10 cellular contexts compared by ENCODE assay signal in genomic region chr22:42645341-42645937, GRCh38. TPM values are rescaled to one million over a fixed set of nuclear protein-coding genes. Genes with fewer than 3 reads are reported as not detected.
DNase-seq lines count a peak whose midpoint lies in the region; ATAC-seq and TF ChIP-seq lines count a peak whose summit lies in the region.
"Had no signal": no experiment of that assay in that cellular context is flagged by ENCODE, and none has a peak within 500 bp of the region (broad histone marks: within the 10 kb centered on the region; RNA-seq: fewer than 3 reads in every experiment).

No MANE protein-coding gene starts in this region.

- in situ Hi-C loops in GM23248 (cut with MboI), result no loop called here

- no peaks in the 10 kb centered on the region for H3K27me3 Mint-ChIP-seq in MCF 10A (ENCODE audit: insufficient read depth, unreplicated experiment)

- peak overlapping the region; percentile 38 for H3K4me3 Mint-ChIP-seq in MCF 10A (ENCODE audit: unreplicated experiment)

- BruUV-seq in MCF 10A (replicated peaks; lab: Mats Ljungman, UMichigan), result no TSS peak

- peak overlapping the region; percentile 57 for H3K4me2 ChIP-seq in GM23248 (ENCODE audit: unreplicated experiment)

- peaks cover 37% of the 10 kb centered on the region for H3K4me1 ChIP-seq in GM23248 (ENCODE audit: insufficient read depth)
- peaks cover 60 to 91% (median 78%) of the 10 kb centered on the region in 6 donors for H3K4me1 ChIP-seq in spleen

- H3K27ac ChIP-seq in GM23248 (peak overlapping the region; percentile 94), layer of hippocampus (ENCODE audit: low read depth, low read length) (peak overlapping the region; percentile 84), spleen (peak overlapping the region; percentile 23 to 81 (median 68))

- H3F3A ChIP-seq in GM23248 (ENCODE audit: insufficient read depth), result peaks cover 7% of the 10 kb centered on the region; the same call in 1 of the 2 replicates

- peaks cover 92% of the 10 kb centered on the region for H3K79me2 ChIP-seq in GM23248 (ENCODE audit: insufficient read depth)

- H2AFZ ChIP-seq in GM23248, result no peak overlapping the region

- ATAC-seq in stimulated activated naive CD8-positive, alpha-beta T cell treated with anti-CD3 and anti-CD28 coated beads, Interleukin-15, Interleukin-2, amounts not matched to agents 100 U/mL and 50 U/mL, for 24 hours, result no peak
- ATAC-seq in GM21447 (IDR thresholded peaks at IDR 0.05; ENCODE audit: unreplicated experiment), result no peak

- H3K4me1 Mint-ChIP-seq in MCF 10A (ENCODE audit: insufficient read depth, unreplicated experiment), result peaks cover 29% of the 10 kb centered on the region

- TF ChIP-seq POLR2A in spleen (IDR thresholded peaks at IDR 0.05), result no peak

- whole genome bisulfite sequencing in GM23248 (ENCODE audit: low coverage in 1 of 2, low lambda C conversion rate in 2 of 2, missing lambda C conversion rate in 2 of 2), 2 experiments, result 15 to 21% methylated on average over 17 to 19 of the region's 19 CpGs
- whole genome bisulfite sequencing in spleen, 5 donors, result 59 to 80% (median 69%) methylated on average over 16 to 19 of the region's 19 CpGs

- DNase-seq in GM23248 (peak; percentile 77), MCF 10A (ENCODE audit: unreplicated experiment) (no peak), spleen (no peak), NCI-H774 (lab: John Stamatoyannopoulos, UW) (no peak), HK-2 (ENCODE audit: unreplicated experiment) (no peak)
- no peak for DNase-seq in stimulated activated naive CD8-positive, alpha-beta T cell treated with anti-CD3 and anti-CD28 coated beads, Interleukin-15, Interleukin-2, amounts not matched to agents 100 U/mL and 50 U/mL, for 24 hours
- DNase-seq: stimulated activated CD4-positive, alpha-beta T cell treated with anti-CD3 and anti-CD28 coated beads, Interleukin-15, amount 100 ng/mL, for 24 hours had no signal

- H3K9me3 ChIP-seq in GM23248 (ENCODE audit: low read depth) (no peaks in the 10 kb centered on the region), spleen (no peaks in the 10 kb centered on the region)

- CTCF ChIA-PET in MCF 10A (lab: Yijun Ruan, JAX), result interaction anchor here (0.6 kb wide), 1 partner anchor 173 kb away, joined by 5 read pairs; no protein-coding TSS in a partner anchor

- no peaks in the 10 kb centered on the region for H3K9me2 ChIP-seq in GM23248 (ENCODE audit: insufficient read depth)

- peaks cover 6% of the 10 kb centered on the region for H3K36me3 Mint-ChIP-seq in MCF 10A (ENCODE audit: insufficient read depth, unreplicated experiment)

- H3K9ac ChIP-seq in GM23248, result peak overlapping the region; percentile 99

- peak overlapping the region; percentile 81 for H3K27ac Mint-ChIP-seq in MCF 10A (ENCODE audit: low read depth, unreplicated experiment)

- intact Hi-C loops in MCF 10A (cut with micrococcal nuclease), result no loop called here
- intact Hi-C loops in spleen (cut with DNase I; ENCODE audit: low total_unique reads), result no loop called here

- TF ChIP-seq CTCF in MCF 10A (IDR thresholded peaks at IDR 0.05; ENCODE audit: unreplicated experiment), result no peak
- TF ChIP-seq CTCF in spleen (IDR thresholded peaks at IDR 0.05 in 8 of 11, conservative IDR thresholded peaks at IDR 0.05 in 3 of 11), result no peak

- H3K36me3 ChIP-seq in GM23248 (ENCODE audit: low read depth), result no peaks in the 10 kb centered on the region
- peaks cover 0 to 13% (median 0%) of the 10 kb centered on the region in 6 donors for H3K36me3 ChIP-seq in spleen

- H4K20me1 ChIP-seq in GM23248 (ENCODE audit: insufficient read depth), result no peaks in the 10 kb centered on the region

- H3K27me3 ChIP-seq in GM23248 (replicated peaks; ENCODE audit: insufficient read depth), result no peaks in the 10 kb centered on the region
- H3K27me3 ChIP-seq in layer of hippocampus (ENCODE audit: control insufficient read depth, insufficient read depth, low read length), result no peaks in the 10 kb centered on the region
- no peaks in the 10 kb centered on the region for H3K27me3 ChIP-seq in spleen (replicated peaks in 1 of 7)

- POLR2A ChIA-PET in MCF 10A (lab: Yijun Ruan, JAX), result no interaction called here

- H3K9me3 Mint-ChIP-seq in MCF 10A (ENCODE audit: unreplicated experiment), result no peaks in the 10 kb centered on the region

- H3K4me3 ChIP-seq in GM23248 (peak overlapping the region; percentile 51), spleen (peak overlapping the region in 3 of 8 donors; percentile 10 to 39 (median 20))

RNA-seq across cellular contexts. Expression of gene CYB5R3, which starts 3.8 kb away (rescaled TPM):
- 314 and 378 TPM in 2 replicates for total RNA-seq in GM23248 (2014; rRNA removed; shearing (Covaris generic))
- polyA plus RNA-seq in GM23248 (2016; fragmentation: Nextera tagmentation; extraction: Ambion mirVana) (907 and 950 TPM in 2 replicates), spleen (10 to 100 TPM; 37.3 to 79.7 (median 66.7) TPM)
- total RNA-seq in MCF 10A (2022) (104 and 114 TPM in 2 replicates), spleen (100 to 1,000 TPM in 4 of 7 donors, 10 to 100 TPM in 3; 61.7 to 134 (median 101) TPM)

RNA-seq across cellular contexts. Expression of gene ATP5MGL, which starts 5.0 kb away (rescaled TPM):
- not detected in 2 replicates for total RNA-seq in GM23248 (2014; rRNA removed; shearing (Covaris generic))
- polyA plus RNA-seq in GM23248 (2016; fragmentation: Nextera tagmentation; extraction: Ambion mirVana) (0.62 TPM in 1 of 2 replicates, not detected in the other), spleen (not detected)
- total RNA-seq in MCF 10A (2022) (0.83 and 1.1 TPM in 2 replicates), spleen (1 to 10 TPM in 4 of 7 donors, under 1 TPM in 1, not detected in 2; 0.63 to 1.7 (median 1.1) TPM)
- total RNA-seq: glomerular endothelial cell had no signal

RNA-seq across cellular contexts. Expression of gene POLDIP3, which starts 30.8 kb away (rescaled TPM):
- total RNA-seq in GM23248 (2014; rRNA removed; shearing (Covaris generic)), result 32.8 and 35.5 TPM in 2 replicates
- 45.9 and 46.3 TPM in 2 replicates for polyA plus RNA-seq in GM23248 (2016; fragmentation: Nextera tagmentation; extraction: Ambion mirVana)
- 49.7 and 51.3 TPM in 2 replicates for total RNA-seq in MCF 10A (2022)
- 10 to 100 TPM; 37.0 to 64.7 (median 59.2) TPM for total RNA-seq in spleen
- 10 to 100 TPM; 17.5 to 29.4 (median 23.3) TPM for polyA plus RNA-seq in spleen
